ENCODE assay signal across 24 cellular contexts in the genomic region with DNA sequence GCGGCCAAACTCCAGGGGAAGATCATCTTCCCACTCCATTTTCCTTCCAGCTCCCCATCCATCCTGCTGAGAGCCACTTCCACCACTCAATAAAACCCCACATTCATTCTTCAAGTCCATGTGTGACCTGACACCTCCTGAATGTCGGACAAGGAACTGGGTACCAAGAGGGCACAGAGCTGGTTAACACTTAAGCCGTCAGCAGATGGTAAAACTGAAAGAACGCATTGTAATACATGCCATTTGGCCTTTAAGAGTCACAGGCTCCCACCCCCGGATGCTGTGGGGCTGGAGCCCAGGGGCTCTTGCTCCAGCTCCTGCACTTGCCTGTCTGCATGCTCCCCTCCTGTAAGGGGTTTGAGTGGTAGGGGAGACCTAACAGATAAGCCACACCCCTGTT.
"Had no signal": no experiment of that assay in that cellular context is flagged by ENCODE, and none has a peak within 500 bp of the region (broad histone marks: within the 10 kb centered on the region; RNA-seq: fewer than 3 reads in every experiment).

No MANE protein-coding gene starts in this region.

- H3K27ac ChIP-seq: brain microvascular endothelial cell, WERI-Rb-1 had no signal

- ATAC-seq: activated CD4-positive, CD25-positive, alpha-beta regulatory T cell treated with anti-CD3 and anti-CD28 coated beads, Interleukin-2, amount 50 U/mL, for 24 hours; activated CD8-positive, alpha-beta T cell treated with anti-CD3 and anti-CD28 coated beads for 36 hours; activated T-cell treated with anti-CD3 and anti-CD28 coated beads, Interleukin-2, amount 50 U/mL, for 72 hours; PC-3 had no signal

- H3K9me3 Mint-ChIP-seq: activated CD8-positive, alpha-beta T cell treated with anti-CD3 and anti-CD28 coated beads for 36 hours; activated naive CD8-positive, alpha-beta T cell treated with anti-CD3 and anti-CD28 coated beads for 36 hours; activated T-cell treated with anti-CD3 and anti-CD28 coated beads, Interleukin-2, amount 50 U/mL, for 72 hours; activated T-helper 2 cell treated with anti-CD3 and anti-CD28 coated beads, Interferon-gamma antibody, Interleukin-2, Interleukin-4, amounts not matched to agents 10 μg/mL and 5 μg/mL and 100 μg/mL, durations not matched to agents 14 hours and 24 hours and 36 hours had no signal

- H3K27me3 Mint-ChIP-seq: activated CD8-positive, alpha-beta T cell treated with anti-CD3 and anti-CD28 coated beads for 36 hours; activated naive CD4-positive, alpha-beta T cell treated with anti-CD3 and anti-CD28 coated beads, Interleukin-2, amount 10 ng/mL, durations not matched to agents 7 days and 5 days; activated naive CD8-positive, alpha-beta T cell treated with anti-CD3 and anti-CD28 coated beads for 36 hours had no signal

- DNase-seq: activated CD4-positive, alpha-beta T cell treated with anti-CD3 and anti-CD28 coated beads for 4 hours; activated CD8-positive, alpha-beta memory T cell treated with anti-CD3 and anti-CD28 coated beads, Interleukin-2, amount 50 U/mL, for 4 hours; activated CD8-positive, alpha-beta T cell treated with anti-CD3 and anti-CD28 coated beads for 36 hours; activated gamma-delta T cell treated with Interleukin-2 at 50 U/mL for 16 hours; activated naive CD4-positive, alpha-beta T cell treated with anti-CD3 and anti-CD28 coated beads, Interleukin-2, amount 10 ng/mL, durations not matched to agents 7 days and 5 days; activated naive CD8-positive, alpha-beta T cell treated with anti-CD3 and anti-CD28 coated beads for 36 hours; activated T-cell treated with anti-CD3 and anti-CD28 coated beads, Interleukin-2, amount 50 U/mL, for 72 hours; brain microvascular endothelial cell; cerebellar nuclear complex; MV-4-11; NCI-H1092 treated with DMSO at 0.1 percent for 48 hours; NCI-H1417 treated with DMSO at 0.1 percent for 48 hours; NCI-H1694; NCI-H2029; NCI-H2107; NCI-H446; PC-3; SIG-M5; SK-N-SH; T-helper 1 cell; WERI-Rb-1 had no signal

- FAIRE-seq: RCC 7860 had no signal

- H3K9me3 ChIP-seq: SK-N-SH had no signal

- H3K9ac ChIP-seq: SK-N-SH had no signal

- H3K9me2 ChIP-seq: SK-N-SH had no signal

- H3K4me3 Mint-ChIP-seq: activated CD8-positive, alpha-beta T cell treated with anti-CD3 and anti-CD28 coated beads for 36 hours; activated naive CD4-positive, alpha-beta T cell treated with anti-CD3 and anti-CD28 coated beads, Interleukin-2, amount 10 ng/mL, durations not matched to agents 7 days and 5 days; activated naive CD8-positive, alpha-beta T cell treated with anti-CD3 and anti-CD28 coated beads for 36 hours; activated T-cell treated with anti-CD3 and anti-CD28 coated beads, Interleukin-2, amount 50 U/mL, for 72 hours had no signal

- H3K36me3 ChIP-seq: brain microvascular endothelial cell, WERI-Rb-1 had no signal

- H3K4me1 Mint-ChIP-seq: activated naive CD4-positive, alpha-beta T cell treated with anti-CD3 and anti-CD28 coated beads, Interleukin-2, amount 10 ng/mL, durations not matched to agents 7 days and 5 days; activated naive CD8-positive, alpha-beta T cell treated with anti-CD3 and anti-CD28 coated beads for 36 hours had no signal

- H3K36me3 Mint-ChIP-seq: activated naive CD4-positive, alpha-beta T cell treated with anti-CD3 and anti-CD28 coated beads, Interleukin-2, amount 10 ng/mL, durations not matched to agents 7 days and 5 days; activated naive CD8-positive, alpha-beta T cell treated with anti-CD3 and anti-CD28 coated beads for 36 hours had no signal

- H3K27me3 ChIP-seq: brain microvascular endothelial cell had no signal

- H3K27ac Mint-ChIP-seq: activated CD8-positive, alpha-beta T cell treated with anti-CD3 and anti-CD28 coated beads for 36 hours; activated naive CD8-positive, alpha-beta T cell treated with anti-CD3 and anti-CD28 coated beads for 36 hours; activated T-cell treated with anti-CD3 and anti-CD28 coated beads, Interleukin-2, amount 50 U/mL, for 72 hours; activated T-helper 2 cell treated with anti-CD3 and anti-CD28 coated beads, Interferon-gamma antibody, Interleukin-2, Interleukin-4, amounts not matched to agents 10 μg/mL and 5 μg/mL and 100 μg/mL, durations not matched to agents 14 hours and 24 hours and 36 hours had no signal

- H3K4me2 ChIP-seq: SK-N-SH had no signal
